22 cellular contexts compared by ENCODE assay signal in genomic region chr16:83623091-83623730, GRCh38.
A peak's percentile ranks its signal among the peaks of the same experiment; 100 is the strongest.
DNase-seq lines count a peak whose midpoint lies in the region; ATAC-seq and TF ChIP-seq lines count a peak whose summit lies in the region.
"Had no signal": no experiment of that assay in that cellular context is flagged by ENCODE, and none has a peak within 500 bp of the region (broad histone marks: within the 10 kb centered on the region; RNA-seq: fewer than 3 reads in every experiment).

No MANE protein-coding gene starts in this region.

- H3T11ph ChIP-seq in H9 (ENCODE audit: low read length): no peak overlapping the region

- H3K9me3 Mint-ChIP-seq in H9 (no peaks in the 10 kb centered on the region), nephron progenitor cell (no peaks in the 10 kb centered on the region)
- H3K9me3 Mint-ChIP-seq: T-helper 1 cell treated with Interleukin-12 subunit alpha and Interleukin-12 subunit beta and Interleukin-4 antibody, amounts not matched to agents 30 μg/mL and 1 μg/mL, for 36 hours had no signal

- H3K79me2 ChIP-seq in H9 (ENCODE audit: insufficient read depth, low read length): no peaks in the 10 kb centered on the region

- no peak overlapping the region for H3K18ac ChIP-seq in H9 (ENCODE audit: insufficient read length, low read depth, low read length)

- no peak overlapping the region for H3K27ac ChIP-seq in H9 (ENCODE audit: insufficient read length, low read depth, low read length)
- H3K27ac ChIP-seq: BLaER1, Peyer's patch had no signal

- no peak overlapping the region for H3K4me2 ChIP-seq in H9 (ENCODE audit: insufficient read depth, insufficient read length, low read length)
- H3K4me2 ChIP-seq: BLaER1, SK-N-SH had no signal

- H3K27me3 Mint-ChIP-seq in H9 (ENCODE audit: low read depth) (peaks cover 5% of the 10 kb centered on the region; the same call in 1 of the 2 replicates), nephron progenitor cell (ENCODE audit: low read depth, poor library complexity) (peaks cover 16% of the 10 kb centered on the region)
- H3K27me3 Mint-ChIP-seq: CD4-positive, CD25-positive, alpha-beta regulatory T cell had no signal

- H4K91ac ChIP-seq in H9 (ENCODE audit: insufficient read length, low read depth, low read length): no peak overlapping the region

- WGBS in H9 (ENCODE audit: extremely low coverage, insufficient read length, low lambda C conversion rate): no CpG with 5 or more reads among the region's 17 CpGs

- H3K4me1 Mint-ChIP-seq in H9: peaks cover 29 to 31% of the 10 kb centered on the region in 2 experiments
- peaks cover 45% of the 10 kb centered on the region for H3K4me1 Mint-ChIP-seq in nephron progenitor cell
- H3K4me1 Mint-ChIP-seq: CD4-positive, CD25-positive, alpha-beta regulatory T cell had no signal

- no peak for ATAC-seq in HG03135 (IDR thresholded peaks at IDR 0.05; ENCODE audit: unreplicated experiment)
- no peak for ATAC-seq in GM19035 (IDR thresholded peaks at IDR 0.05; ENCODE audit: unreplicated experiment)

- no peaks in the 10 kb centered on the region for H3K27me3 ChIP-seq in H9 (ENCODE audit: insufficient read depth, low read length)
- H3K27me3 ChIP-seq: BLaER1, Peyer's patch had no signal

- no peak overlapping the region for H3K9ac ChIP-seq in H9 (ENCODE audit: extremely low read depth, insufficient read length, low read length)
- H3K9ac ChIP-seq: BLaER1, SK-N-SH had no signal

- H2BK12ac ChIP-seq in H9 (ENCODE audit: insufficient read length, low read depth, low read length): no peak overlapping the region

- H2BK20ac ChIP-seq in H9 (ENCODE audit: low read depth, low read length, poor library complexity, severe bottlenecking): no peak overlapping the region

- no peak overlapping the region for H4K5ac ChIP-seq in H9 (ENCODE audit: insufficient read length, low read depth, low read length)

- TF ChIP-seq CTCF in H9 (conservative IDR thresholded peaks at IDR 0.05) (no peak), nephron progenitor cell (IDR thresholded peaks at IDR 0.05) (no peak)

- peak; percentile 2 for DNase-seq in NCI-H748 (lab: John Stamatoyannopoulos, UW; ENCODE audit: unreplicated experiment)
- DNase-seq in NCI-H748 treated with DMSO at 0.1 percent for 48 hours (lab: John Stamatoyannopoulos, UW): no peak
- DNase-seq in H9: peak; percentile 16
- DNase-seq in NCI-H345 treated with DMSO at 0.1 percent for 48 hours (lab: John Stamatoyannopoulos, UW; ENCODE audit: unreplicated experiment): peak; percentile 39
- DNase-seq in nephron progenitor cell: no peak
- no peak for DNase-seq in MV-4-11 (lab: John Stamatoyannopoulos, UW)
- DNase-seq: CD4-positive, CD25-positive, alpha-beta regulatory T cell; GOT3; HCEC 1CT; NCI-H1105; NCI-H1436 treated with DMSO at 0.1 percent for 48 hours; NCI-H187 treated with DMSO at 0.1 percent for 48 hours; NCI-H2107; NCI-H510A; NCI-H774; Peyer's patch; SK-N-SH; SW 1271 had no signal

- H3K4me1 ChIP-seq in H9 (ENCODE audit: insufficient read depth, low read length): peaks cover 8% of the 10 kb centered on the region; the same call in 1 of the 2 replicates
- H3K4me1 ChIP-seq: BLaER1, Peyer's patch had no signal

- H4K8ac ChIP-seq in H9 (replicated peaks; ENCODE audit: insufficient read length, low read depth, low read length): no peak overlapping the region

- H3K23me2 ChIP-seq in H9 (ENCODE audit: insufficient read length, low read depth, low read length, poor library complexity, severe bottlenecking): no peaks in the 10 kb centered on the region

- H3K14ac ChIP-seq in H9 (ENCODE audit: insufficient read depth, low read length): no peak overlapping the region

- no peak overlapping the region for H3K23ac ChIP-seq in H9 (ENCODE audit: insufficient read length, low read depth, low read length)

- H3K36me3 Mint-ChIP-seq in H9 (ENCODE audit: insufficient read depth in 1 of 3, low read depth in 3 of 3) (no peaks in the 10 kb centered on the region), nephron progenitor cell (ENCODE audit: low read depth) (no peaks in the 10 kb centered on the region)
- H3K36me3 Mint-ChIP-seq: CD4-positive, CD25-positive, alpha-beta regulatory T cell had no signal

- no peak overlapping the region for H3K56ac ChIP-seq in H9 (ENCODE audit: insufficient read length, low read depth, low read length)

- H2BK15ac ChIP-seq in H9 (ENCODE audit: low read depth, low read length): no peak overlapping the region

- H3K27ac Mint-ChIP-seq in H9: peak overlapping the region in 1 of 3 experiments; percentile 41; a peak in 1 of 7 replicates
- peak overlapping the region; percentile 67 for H3K27ac Mint-ChIP-seq in nephron progenitor cell
- H3K27ac Mint-ChIP-seq: CD4-positive, CD25-positive, alpha-beta regulatory T cell; T-helper 1 cell treated with Interleukin-12 subunit alpha and Interleukin-12 subunit beta and Interleukin-4 antibody, amounts not matched to agents 30 μg/mL and 1 μg/mL, for 36 hours had no signal

- no peak overlapping the region for H2BK120ac ChIP-seq in H9 (ENCODE audit: low read depth, low read length, poor library complexity, severe bottlenecking)

- no peak overlapping the region for H2AK5ac ChIP-seq in H9 (ENCODE audit: insufficient read length, low read length)

- no peaks in the 10 kb centered on the region for H3K79me1 ChIP-seq in H9 (ENCODE audit: insufficient read depth, low read depth, low read length, poor library complexity, severe bottlenecking)

- no peak overlapping the region for H3K4me3 Mint-ChIP-seq in H9
- H3K4me3 Mint-ChIP-seq in nephron progenitor cell: no peak overlapping the region
- H3K4me3 Mint-ChIP-seq: CD4-positive, CD25-positive, alpha-beta regulatory T cell; T-helper 1 cell treated with Interleukin-12 subunit alpha and Interleukin-12 subunit beta and Interleukin-4 antibody, amounts not matched to agents 30 μg/mL and 1 μg/mL, for 36 hours had no signal

- no peak overlapping the region for H2BK5ac ChIP-seq in H9 (ENCODE audit: insufficient read length, low read length)

- H3K9me3 ChIP-seq in H9 (ENCODE audit: control insufficient read depth, low read depth, low read length): no peaks in the 10 kb centered on the region
- H3K9me3 ChIP-seq: BLaER1, Peyer's patch, SK-N-SH had no signal

- no peak overlapping the region for H2AFZ ChIP-seq in H9 (ENCODE audit: low read length)

- H4K20me1 ChIP-seq in H9 (ENCODE audit: control insufficient read depth, insufficient read depth, insufficient read length): peaks cover 3% of the 10 kb centered on the region
- H4K20me1 ChIP-seq: BLaER1 had no signal

- H3K4ac ChIP-seq in H9 (ENCODE audit: low read depth, low read length): no peak overlapping the region

Comparison
In these comparisons a context has a peak if more than half of its experiments do, and no peak if none do; other contexts are left out.
1. DNase-seq: peak in NCI-H748 (single experiment), H9 (single experiment) and NCI-H345 treated with DMSO at 0.1 percent for 48 hours (single experiment); none in NCI-H748 treated with DMSO at 0.1 percent for 48 hours (single experiment), nephron progenitor cell (single experiment) and MV-4-11 (single experiment).